ENCODE assay signal across 11 cellular contexts in the genomic region with DNA sequence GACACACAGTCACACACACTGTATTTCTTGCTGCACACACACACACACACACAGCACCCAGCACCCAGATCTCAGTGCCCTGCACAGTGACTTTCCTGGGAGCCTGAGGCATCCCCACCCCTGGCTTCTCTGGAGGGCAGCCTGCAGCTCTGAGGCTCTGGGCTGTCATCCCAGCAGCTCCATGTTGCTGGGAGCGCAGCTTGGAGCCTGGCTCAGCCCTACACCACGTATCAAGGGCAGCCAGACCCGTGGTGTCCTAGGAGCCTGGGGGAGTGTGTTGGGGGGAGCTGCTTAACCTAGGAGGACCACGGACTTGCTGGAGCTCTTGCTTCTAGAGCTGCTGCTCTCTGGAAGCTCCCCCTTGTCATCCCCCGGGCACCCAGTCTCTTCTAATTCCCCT. TPM values are rescaled to one million over a fixed set of nuclear protein-coding genes. Genes with fewer than 3 reads are reported as not detected.
DNase-seq lines count a peak whose midpoint lies in the region; ATAC-seq and TF ChIP-seq lines count a peak whose summit lies in the region.
"Had no signal": no experiment of that assay in that cellular context is flagged by ENCODE, and none has a peak within 500 bp of the region (broad histone marks: within the 10 kb centered on the region; RNA-seq: fewer than 3 reads in every experiment).

No MANE protein-coding gene starts in this region.

- H3K4me3 ChIP-seq in HEK293 (ENCODE audit: low read depth, low read length) (no peak overlapping the region), coronary artery (no peak overlapping the region), neural cell (ENCODE audit: low read length) (no peak overlapping the region), thoracic aorta (no peak overlapping the region), upper lobe of left lung (no peak overlapping the region), GM23338 (no peak overlapping the region)

- no peak overlapping the region for H3K27ac ChIP-seq in HEK293 (ENCODE audit: extremely low read depth, low read depth, low read length)
- H3K27ac ChIP-seq in coronary artery = peak overlapping the region in 1 of 2 donors; percentile 98
- no peak overlapping the region for H3K27ac ChIP-seq in neural cell (ENCODE audit: low read length)
- peak overlapping the region; percentile 96 to 99 for H3K27ac ChIP-seq in thoracic aorta
- H3K27ac ChIP-seq in upper lobe of left lung = no peak overlapping the region
- H3K27ac ChIP-seq in foreskin keratinocyte = no peak overlapping the region
- no peak overlapping the region for H3K27ac ChIP-seq in GM23338 (ENCODE audit: low read depth)

- CTCF ChIA-PET in HEK293 (lab: Yijun Ruan, JAX) = interaction anchor here (0.6 to 8.6 kb wide), 19 partner anchors 8 to 448 kb away, joined by 3 to 104 read pairs (median 5); a partner anchor contains a TSS

- H3K9ac ChIP-seq in neural cell (ENCODE audit: low read length) = peak overlapping the region; percentile 95

- peaks cover 54% of the 10 kb centered on the region for H3K27me3 Mint-ChIP-seq in GM23338 (ENCODE audit: insufficient read depth, low read depth, poor library complexity)

- TF ChIP-seq CTCF in HEK293 (tag by site-specific recombination; IDR thresholded peaks at IDR 0.05) = no peak
- TF ChIP-seq CTCF in coronary artery (IDR thresholded peaks at IDR 0.05) = no peak
- no peak for TF ChIP-seq CTCF in neural cell (IDR thresholded peaks at IDR 0.05; ENCODE audit: poor library complexity, severe bottlenecking)
- TF ChIP-seq CTCF in thoracic aorta (IDR thresholded peaks at IDR 0.05) = no peak
- no peak for TF ChIP-seq CTCF in upper lobe of left lung (IDR thresholded peaks at IDR 0.05)
- no peak for TF ChIP-seq CTCF in foreskin keratinocyte (conservative IDR thresholded peaks at IDR 0.05)
- TF ChIP-seq CTCF in GM23338 (conservative IDR thresholded peaks at IDR 0.05; ENCODE audit: low read depth in 2 of 2) = no peak

- H3K79me2 ChIP-seq in neural cell (replicated peaks; ENCODE audit: insufficient read depth, low read length) (peaks cover 21% of the 10 kb centered on the region), GM23338 (replicated peaks; ENCODE audit: insufficient read depth) (no peaks in the 10 kb centered on the region)

- no peak overlapping the region for H2AFZ ChIP-seq in neural cell (ENCODE audit: low read depth, low read length)
- no peak overlapping the region for H2AFZ ChIP-seq in GM23338

- ATAC-seq in thoracic aorta (ENCODE audit: insufficient number of reproducible peaks, low FRiP score, low read depth) (no peak), HG02884 (IDR thresholded peaks at IDR 0.05; ENCODE audit: unreplicated experiment) (no peak), upper lobe of left lung (ENCODE audit: low FRiP score in 2 of 2) (no peak), foreskin keratinocyte (no peak), GM23338 (no peak)
- ATAC-seq: activated CD4-positive, CD25-positive, alpha-beta regulatory T cell treated with anti-CD3 and anti-CD28 coated beads, Interleukin-2, amount 50 U/mL, for 24 hours had no signal

- TF ChIP-seq EP300 in neural cell (conservative IDR thresholded peaks at IDR 0.05; ENCODE audit: poor library complexity, severe bottlenecking) (no peak), upper lobe of left lung (IDR thresholded peaks at IDR 0.05) (no peak)

- H3K4me2 ChIP-seq in neural cell (ENCODE audit: low read length) (no peak overlapping the region), GM23338 (no peak overlapping the region)

- DNase-seq in coronary artery (ENCODE audit: low spot score) = peak; percentile 75
- DNase-seq in thoracic aorta (ENCODE audit: low spot score) = no peak
- DNase-seq in upper lobe of left lung = no peak
- no peak for DNase-seq in foreskin keratinocyte
- no peak for DNase-seq in GM23338 (ENCODE audit: low spot score)
- DNase-seq: amniotic stem cell, mammary epithelial cell had no signal

- H3K4me1 ChIP-seq in HEK293 (ENCODE audit: control insufficient read depth, insufficient read depth, low read length) (peaks cover 7% of the 10 kb centered on the region), thoracic aorta (ENCODE audit: control insufficient read depth in 1 of 2, low read depth in 2 of 2) (peaks cover 15 to 36% of the 10 kb centered on the region in 2 donors), upper lobe of left lung (peaks cover 18 to 29% (median 22%) of the 10 kb centered on the region in 4 donors), foreskin keratinocyte (peaks cover 21% of the 10 kb centered on the region), GM23338 (ENCODE audit: insufficient read depth) (peaks cover 7% of the 10 kb centered on the region)

- no peak overlapping the region for H3K27ac Mint-ChIP-seq in GM23338

- no peaks in the 10 kb centered on the region for H3K36me3 Mint-ChIP-seq in GM23338 (ENCODE audit: low read depth)

- H3K9me2 ChIP-seq in neural cell (ENCODE audit: insufficient read depth, low read length) (no peaks in the 10 kb centered on the region), GM23338 (ENCODE audit: insufficient read depth) (no peaks in the 10 kb centered on the region)

- H3K36me3 ChIP-seq in HEK293 (ENCODE audit: control insufficient read depth in 2 of 2, insufficient read depth in 1 of 2, low read length in 2 of 2) (no peaks in the 10 kb centered on the region), neural cell (ENCODE audit: insufficient read depth, low read length) (no peaks in the 10 kb centered on the region), thoracic aorta (no peaks in the 10 kb centered on the region), upper lobe of left lung (no peaks in the 10 kb centered on the region), GM23338 (ENCODE audit: insufficient read depth) (no peaks in the 10 kb centered on the region)

- TF ChIP-seq RAD21 in neural cell (conservative IDR thresholded peaks at IDR 0.05) = no peak

- peaks cover 3% of the 10 kb centered on the region for H4K20me1 ChIP-seq in neural cell (ENCODE audit: insufficient read depth)
- H4K20me1 ChIP-seq in GM23338 (replicated peaks; ENCODE audit: insufficient read depth) = peaks cover 6% of the 10 kb centered on the region; the same call in 1 of the 2 replicates

- peaks cover 11% of the 10 kb centered on the region for H3K4me1 Mint-ChIP-seq in GM23338

- H3F3A ChIP-seq in neural cell (ENCODE audit: insufficient read depth, low read length, poor library complexity, severe bottlenecking) = no peaks in the 10 kb centered on the region
- H3F3A ChIP-seq in GM23338 (replicated peaks; ENCODE audit: low read depth) = peaks cover 9% of the 10 kb centered on the region; the same call in 1 of the 2 replicates

- H3K27me3 ChIP-seq in neural cell (ENCODE audit: insufficient read depth, low read depth, low read length) = no peaks in the 10 kb centered on the region
- no peaks in the 10 kb centered on the region for H3K27me3 ChIP-seq in thoracic aorta (replicated peaks; ENCODE audit: insufficient read depth)
- no peaks in the 10 kb centered on the region for H3K27me3 ChIP-seq in upper lobe of left lung
- H3K27me3 ChIP-seq in foreskin keratinocyte = no peaks in the 10 kb centered on the region
- H3K27me3 ChIP-seq in GM23338 (ENCODE audit: insufficient read depth) = peaks cover 76% of the 10 kb centered on the region

- no peaks in the 10 kb centered on the region for H3K9me3 Mint-ChIP-seq in GM23338

- no peaks in the 10 kb centered on the region for H3K9me3 ChIP-seq in HEK293 (ENCODE audit: control insufficient read depth, insufficient read depth, low read depth, low read length)
- no peaks in the 10 kb centered on the region for H3K9me3 ChIP-seq in neural cell (ENCODE audit: low read length)
- no peaks in the 10 kb centered on the region for H3K9me3 ChIP-seq in thoracic aorta
- H3K9me3 ChIP-seq in upper lobe of left lung = no peaks in the 10 kb centered on the region

- no peak for TF ChIP-seq POLR2A in upper lobe of left lung (IDR thresholded peaks at IDR 0.05)

- POLR2A ChIA-PET in HEK293 (lab: Yijun Ruan, JAX) = interaction anchor here (0.6 to 4.0 kb wide), 7 partner anchors 26 to 436 kb away, joined by 3 to 42 read pairs (median 4); no protein-coding TSS in a partner anchor

- 43 to 45% methylated on average over 2 to 5 of the region's 5 CpGs for WGBS in upper lobe of left lung, 2 donors

- no peak overlapping the region for H3K4me3 Mint-ChIP-seq in GM23338

TF ChIP-seq in HEK293, 187 proteins besides CTCF, POLR2A, EP300 and RAD21 (continues in another document):
- no peak for TF ChIP-seq ZIC2 (tag by site-specific recombination; IDR thresholded peaks at IDR 0.05)

TF ChIP-seq in neural cell, 6 proteins besides CTCF, POLR2A, EP300 and RAD21 (continues in another document):
- TF ChIP-seq POLR2AphosphoS5 (IDR thresholded peaks at IDR 0.05) (no peak), MXI1 (conservative IDR thresholded peaks at IDR 0.05; ENCODE audit: poor library complexity, severe bottlenecking) (no peak), TAF1 (IDR thresholded peaks at IDR 0.05; ENCODE audit: low read depth) (no peak), EZH2 (IDR thresholded peaks at IDR 0.05; ENCODE audit: borderline replicate concordance, insufficient read depth, low read length, poor library complexity, severe bottlenecking) (no peak), SMC3 (conservative IDR thresholded peaks at IDR 0.05; ENCODE audit: poor library complexity) (no peak)

RNA-seq across cellular contexts. Expression of a gene that starts 5.2 kb away (rescaled TPM):
- polyA plus RNA-seq in neural cell (20.8 and 30.5 TPM in 2 replicates), foreskin keratinocyte (12.8 and 13.8 TPM in 2 replicates), GM23338 (2016; fragmentation: Nextera tagmentation; extraction: Ambion mirVana) (0.19 and 0.24 TPM in 2 replicates)
- polyA minus RNA-seq in neural cell = 28.4 and 41.1 TPM in 2 replicates
- total RNA-seq in thoracic aorta (10 to 100 TPM; 65.4 to 81.2 TPM), upper lobe of left lung (10 to 100 TPM in 3 of 6 donors, 1 to 10 TPM in 3; 3.7 to 17.0 (median 10.3) TPM), foreskin keratinocyte (10.7 and 11.6 TPM in 2 replicates)
- total RNA-seq in GM23338 (2014; rRNA removed; shearing (Covaris generic)) = 0.90 and 1.2 TPM in 2 replicates

Comparison
In these comparisons a context has a peak if more than half of its experiments do, and no peak if none do; other contexts are left out.
1. H3K27ac ChIP-seq: peak in thoracic aorta (2 of 2); none in HEK293 (single experiment), neural cell (single experiment), upper lobe of left lung (0 of 4), foreskin keratinocyte (single experiment) and GM23338 (single experiment).